In genomic region chr18:63155910-63156773, GRCh38 we compare ENCODE assay signal across 8 cellular contexts.
DNase-seq lines count a peak whose midpoint lies in the region; ATAC-seq and TF ChIP-seq lines count a peak whose summit lies in the region.

No MANE protein-coding gene starts in this region.

- H3K4me3 ChIP-seq in thymus (ENCODE audit: low read length) = no peak overlapping the region

- H3K27me3 Mint-ChIP-seq in T-cell = no peaks in the 10 kb centered on the region

- H3K36me3 ChIP-seq in thymus (ENCODE audit: control insufficient read depth, insufficient read depth) = no peaks in the 10 kb centered on the region

- peak; percentile 44 for DNase-seq in activated CD4-positive, CD25-positive, alpha-beta regulatory T cell treated with anti-CD3 and anti-CD28 coated beads, Interleukin-2, amount 50 U/mL, for 72 hours
- DNase-seq in T-cell = no peak
- DNase-seq in globus pallidus (ENCODE audit: low spot score) = peak; percentile 46
- no peak for DNase-seq in HEK293T (ENCODE audit: extremely low spot score)

- H3K4me1 ChIP-seq in thymus (ENCODE audit: control insufficient read depth, insufficient read depth, low read length) = peaks cover 50% of the 10 kb centered on the region

- H3K36me3 Mint-ChIP-seq in T-cell = peaks cover 16% of the 10 kb centered on the region

- no peaks in the 10 kb centered on the region for H3K27me3 ChIP-seq in thymus (ENCODE audit: control insufficient read depth, insufficient read depth)

- no peak for ATAC-seq in activated CD4-positive, CD25-positive, alpha-beta regulatory T cell treated with anti-CD3 and anti-CD28 coated beads, Interleukin-2, amount 50 U/mL, for 24 hours
- ATAC-seq in T-cell (replicated peaks in 1 of 4) (no peak), HG02763 (IDR thresholded peaks at IDR 0.05; ENCODE audit: unreplicated experiment) (no peak), GM18867 (IDR thresholded peaks at IDR 0.05; ENCODE audit: unreplicated experiment) (no peak)

- peaks cover 96 to 100% (median 100%) of the 10 kb centered on the region in 3 donors for H3K4me1 Mint-ChIP-seq in T-cell

- H3K9me3 Mint-ChIP-seq in T-cell = no peaks in the 10 kb centered on the region

- CTCF ChIA-PET in T-cell (lab: Charles Lee) = interaction anchor here (0.7 to 2.3 kb wide), 11 partner anchors 14 to 265 kb away, joined by 3 to 9 read pairs (median 4); no protein-coding TSS in a partner anchor
- CTCF ChIA-PET in HEK293T (lab: Yijun Ruan, JAX) = no interaction called here

- peak overlapping the region; percentile 81 for H3K27ac ChIP-seq in thymus (ENCODE audit: low read depth)

- peak overlapping the region; percentile 75 to 80 (median 78) for H3K4me3 Mint-ChIP-seq in T-cell

- H3K9me3 ChIP-seq in thymus (ENCODE audit: control insufficient read depth) = no peaks in the 10 kb centered on the region

- peak overlapping the region; percentile 99 to 100 for H3K27ac Mint-ChIP-seq in T-cell

- 89% methylated on average over 14 of the region's 14 CpGs for WGBS in thymus

- POLR2A ChIA-PET in T-cell (lab: Charles Lee) (interaction anchor here in 1 of 2 donors (0.6 to 1.0 kb wide), 2 partner anchors 55 to 78 kb away, joined by 3 read pairs; no protein-coding TSS in a partner anchor), HEK293T (lab: Yijun Ruan, JAX) (no interaction called here)

TF ChIP-seq in HEK293T, 16 proteins besides CTCF, POLR2A, EP300 and RAD21:
- no peak for TF ChIP-seq L3MBTL2 (conservative IDR thresholded peaks at IDR 0.05)
TF ChIP-seq in HEK293T: peak in this region for 0.

Comparison
In these comparisons a context has a peak if more than half of its experiments do, and no peak if none do; other contexts are left out.
1. DNase-seq: peak in activated CD4-positive, CD25-positive, alpha-beta regulatory T cell treated with anti-CD3 and anti-CD28 coated beads, Interleukin-2, amount 50 U/mL, for 72 hours (single experiment) and globus pallidus (single experiment); none in T-cell (0 of 34) and HEK293T (single experiment).